15 cellular contexts compared by ENCODE assay signal in the genomic region with DNA sequence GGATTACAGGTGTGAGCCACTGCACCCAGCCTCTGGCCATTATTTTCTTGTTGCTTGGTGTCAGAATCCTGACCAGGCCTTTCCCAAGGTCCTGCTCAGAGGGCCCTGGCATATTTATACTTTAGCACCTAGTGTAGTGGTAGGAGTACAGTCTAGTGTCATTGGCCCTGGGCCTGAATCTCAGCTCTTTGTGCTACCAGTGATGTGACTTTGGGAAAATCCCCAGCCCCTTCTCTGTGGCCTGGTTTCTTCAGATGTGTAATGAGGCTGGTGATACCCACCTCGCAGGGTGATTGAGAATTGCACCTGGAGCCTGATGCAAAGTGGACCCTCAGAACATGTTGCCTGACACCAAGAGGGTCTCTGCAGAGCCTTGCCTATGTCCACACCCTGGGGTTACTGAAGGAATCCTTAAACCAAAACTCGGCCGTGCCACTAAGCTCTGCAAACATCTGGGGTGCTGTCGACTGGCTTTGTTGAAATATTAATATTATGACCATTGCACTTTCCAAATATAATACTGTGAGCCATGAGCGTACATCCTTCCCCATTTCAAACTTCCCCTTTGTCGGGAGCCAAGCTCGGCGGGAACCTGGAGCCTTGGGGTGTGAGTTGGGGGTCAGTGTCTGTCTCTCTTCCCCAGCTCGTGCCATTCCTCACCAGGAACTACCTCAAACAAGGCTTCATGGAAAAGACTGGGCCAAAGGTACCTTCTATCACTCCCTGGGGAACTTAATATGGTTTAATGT. TPM values are rescaled to one million over a fixed set of nuclear protein-coding genes. Genes with fewer than 3 reads are reported as not detected.
A peak's percentile ranks its signal among the peaks of the same experiment; 100 is the strongest.
DNase-seq lines count a peak whose midpoint lies in the region; ATAC-seq and TF ChIP-seq lines count a peak whose summit lies in the region.
"Had no signal": no experiment of that assay in that cellular context is flagged by ENCODE, and none has a peak within 500 bp of the region (broad histone marks: within the 10 kb centered on the region; RNA-seq: fewer than 3 reads in every experiment).

No MANE protein-coding gene starts in this region.

- no peak for TF ChIP-seq CTCF in DOHH2 (IDR thresholded peaks at IDR 0.05; ENCODE audit: low read depth, low read length, poor library complexity, severe bottlenecking)
- no peak for TF ChIP-seq CTCF in parathyroid adenoma (IDR thresholded peaks at IDR 0.05)
- no peak for TF ChIP-seq CTCF in activated CD8-positive, alpha-beta T cell treated with anti-CD3 and anti-CD28 coated beads for 36 hours (IDR thresholded peaks at IDR 0.05)
- no peak for TF ChIP-seq CTCF in osteocyte (IDR thresholded peaks at IDR 0.05)

- no peak overlapping the region for H3K9ac ChIP-seq in parathyroid adenoma

- H3F3A ChIP-seq in DOHH2 (ENCODE audit: control insufficient read depth, insufficient read depth) = 0 out of 2 replicates have a peak, but pooled peaks cover 3% of the 10 kb centered on the region

- H3K27ac Mint-ChIP-seq in dendritic cell treated with granulocyte-macrophage colony-stimulating factor and Interleukin-4, amounts not matched to agents 40 ng/mL and 50 ng/mL, for 4 days = peak overlapping the region; percentile 97
- H3K27ac Mint-ChIP-seq in activated CD8-positive, alpha-beta T cell treated with anti-CD3 and anti-CD28 coated beads for 36 hours = no peak overlapping the region
- no peak overlapping the region for H3K27ac Mint-ChIP-seq in osteocyte (ENCODE audit: unreplicated experiment)
- H3K27ac Mint-ChIP-seq: HFFc6 had no signal

- H3K9me3 ChIP-seq in DOHH2 (ENCODE audit: control insufficient read depth, insufficient read depth, low read length) (no peaks in the 10 kb centered on the region), parathyroid adenoma (ENCODE audit: control insufficient read depth, low read length) (no peaks in the 10 kb centered on the region)
- H3K9me3 ChIP-seq: body of pancreas, pancreas had no signal

- no peaks in the 10 kb centered on the region for H3K27me3 ChIP-seq in DOHH2 (ENCODE audit: control insufficient read depth, low read length)
- H3K27me3 ChIP-seq in parathyroid adenoma (ENCODE audit: control insufficient read depth, insufficient read depth, low read length) = no peaks in the 10 kb centered on the region
- H3K27me3 ChIP-seq: body of pancreas, pancreas had no signal

- peak overlapping the region; percentile 76 for H3K4me3 Mint-ChIP-seq in dendritic cell treated with granulocyte-macrophage colony-stimulating factor and Interleukin-4, amounts not matched to agents 40 ng/mL and 50 ng/mL, for 4 days
- H3K4me3 Mint-ChIP-seq in activated CD8-positive, alpha-beta T cell treated with anti-CD3 and anti-CD28 coated beads for 36 hours = no peak overlapping the region
- H3K4me3 Mint-ChIP-seq in osteocyte (ENCODE audit: unreplicated experiment) = no peak overlapping the region
- H3K4me3 Mint-ChIP-seq: HFFc6 had no signal

- H3K36me3 ChIP-seq in DOHH2 (ENCODE audit: control insufficient read depth, low read length) (no peaks in the 10 kb centered on the region; the same call in 1 of the 2 replicates), parathyroid adenoma (ENCODE audit: control insufficient read depth, insufficient read depth, low read length) (no peaks in the 10 kb centered on the region)
- H3K36me3 ChIP-seq: pancreas had no signal

- H3K4me1 ChIP-seq in DOHH2 (ENCODE audit: control insufficient read depth, low read length) (peaks cover 68% of the 10 kb centered on the region), parathyroid adenoma (peaks cover 4% of the 10 kb centered on the region)
- H3K4me1 ChIP-seq: body of pancreas, pancreas had no signal

- H3K9me3 Mint-ChIP-seq in dendritic cell treated with granulocyte-macrophage colony-stimulating factor and Interleukin-4, amounts not matched to agents 40 ng/mL and 50 ng/mL, for 4 days = no peaks in the 10 kb centered on the region
- H3K9me3 Mint-ChIP-seq in activated CD8-positive, alpha-beta T cell treated with anti-CD3 and anti-CD28 coated beads for 36 hours = no peaks in the 10 kb centered on the region
- H3K9me3 Mint-ChIP-seq in osteocyte (ENCODE audit: unreplicated experiment) = no peaks in the 10 kb centered on the region
- H3K9me3 Mint-ChIP-seq: HFFc6 had no signal

- intact Hi-C loops in dendritic cell treated with granulocyte-macrophage colony-stimulating factor and Interleukin-4, amounts not matched to agents 40 ng/mL and 50 ng/mL, for 4 days (cut with micrococcal nuclease) = loop anchor here (1.0 to 5.0 kb wide), 2 partner anchors 8 to 369 kb away; partner anchors contain the start of gene EVI2A
- intact Hi-C loops in activated CD8-positive, alpha-beta T cell treated with anti-CD3 and anti-CD28 coated beads for 36 hours (cut with micrococcal nuclease) = no loop called here

- no peaks in the 10 kb centered on the region for H3K9me2 ChIP-seq in DOHH2 (replicated peaks; ENCODE audit: control insufficient read depth, low read length)

- H3K4me3 ChIP-seq in DOHH2 (ENCODE audit: low read length) (peak overlapping the region; percentile 42), parathyroid adenoma (ENCODE audit: low read depth, low read length) (no peak overlapping the region)
- H3K4me3 ChIP-seq: body of pancreas, pancreas had no signal

- peaks cover 84% of the 10 kb centered on the region for H3K4me1 Mint-ChIP-seq in dendritic cell treated with granulocyte-macrophage colony-stimulating factor and Interleukin-4, amounts not matched to agents 40 ng/mL and 50 ng/mL, for 4 days (ENCODE audit: low read depth)
- H3K4me1 Mint-ChIP-seq in activated CD8-positive, alpha-beta T cell treated with anti-CD3 and anti-CD28 coated beads for 36 hours (ENCODE audit: low read depth) = no peaks in the 10 kb centered on the region
- peaks cover 21% of the 10 kb centered on the region for H3K4me1 Mint-ChIP-seq in osteocyte (ENCODE audit: unreplicated experiment)

- no peaks in the 10 kb centered on the region for H4K20me1 ChIP-seq in DOHH2 (ENCODE audit: control insufficient read depth, insufficient read depth, low read depth, low read length)

- H3K27ac ChIP-seq in DOHH2 (ENCODE audit: low read depth, low read length) (peak overlapping the region; percentile 57), parathyroid adenoma (peak overlapping the region; percentile 32)

- POLR2A ChIA-PET in activated CD8-positive, alpha-beta T cell treated with anti-CD3 and anti-CD28 coated beads for 36 hours (lab: Charles Lee) = no interaction called here

- DNase-seq in NOMO-1 (lab: John Stamatoyannopoulos, UW; ENCODE audit: unreplicated experiment in 2 of 2) (peak; percentile 66 to 79), retina (no peak), osteocyte (ENCODE audit: extremely low spot score, unreplicated experiment) (no peak)
- no peak for DNase-seq in activated CD8-positive, alpha-beta T cell treated with anti-CD3 and anti-CD28 coated beads for 36 hours
- DNase-seq: activated CD4-positive, alpha-beta T cell treated with anti-CD3 and anti-CD28 coated beads for 48 hours; HFFc6; MM.1S; NK-92 treated with Interleukin-12 subunit alpha and Interleukin-12 subunit beta, amount 100 ng/mL, for 24 hours; pancreas; trophoblast cell had no signal

- H3K4me2 ChIP-seq in DOHH2 (ENCODE audit: low read length) (peak overlapping the region; percentile 66), parathyroid adenoma (ENCODE audit: low read length) (no peak overlapping the region)

- H3K27me3 Mint-ChIP-seq in dendritic cell treated with granulocyte-macrophage colony-stimulating factor and Interleukin-4, amounts not matched to agents 40 ng/mL and 50 ng/mL, for 4 days = no peaks in the 10 kb centered on the region
- no peaks in the 10 kb centered on the region for H3K27me3 Mint-ChIP-seq in activated CD8-positive, alpha-beta T cell treated with anti-CD3 and anti-CD28 coated beads for 36 hours
- no peaks in the 10 kb centered on the region for H3K27me3 Mint-ChIP-seq in osteocyte (ENCODE audit: unreplicated experiment)

- ATAC-seq in activated CD8-positive, alpha-beta T cell treated with anti-CD3 and anti-CD28 coated beads for 36 hours = no peak
- ATAC-seq in GM19328 (IDR thresholded peaks at IDR 0.05; ENCODE audit: unreplicated experiment) = no peak
- ATAC-seq: body of pancreas had no signal

- H3K79me2 ChIP-seq in DOHH2 (ENCODE audit: control insufficient read depth, low read length) (no peaks in the 10 kb centered on the region), parathyroid adenoma (no peaks in the 10 kb centered on the region)

- H2AFZ ChIP-seq in parathyroid adenoma = no peak overlapping the region

- CTCF ChIA-PET in activated CD8-positive, alpha-beta T cell treated with anti-CD3 and anti-CD28 coated beads for 36 hours (lab: Charles Lee) = no interaction called here

- peaks cover 99% of the 10 kb centered on the region for H3K36me3 Mint-ChIP-seq in dendritic cell treated with granulocyte-macrophage colony-stimulating factor and Interleukin-4, amounts not matched to agents 40 ng/mL and 50 ng/mL, for 4 days (ENCODE audit: low read depth)
- H3K36me3 Mint-ChIP-seq in activated CD8-positive, alpha-beta T cell treated with anti-CD3 and anti-CD28 coated beads for 36 hours (ENCODE audit: low read depth) = no peaks in the 10 kb centered on the region
- no peaks in the 10 kb centered on the region for H3K36me3 Mint-ChIP-seq in osteocyte (ENCODE audit: unreplicated experiment)

RNA-seq across cellular contexts. Expression of gene RNF135, which starts 18.0 kb away (rescaled TPM):
- total RNA-seq in activated CD8-positive, alpha-beta T cell treated with anti-CD3 and anti-CD28 coated beads for 36 hours = 1 to 10 TPM; 5.4 to 6.6 TPM
- 16.1 and 16.9 TPM in 2 replicates for total RNA-seq in osteocyte

RNA-seq across cellular contexts. Expression of gene ADAP2, which starts 31.1 kb away (rescaled TPM):
- 1 to 10 TPM in 1 of 2 experiments, under 1 TPM in 1; 0.92 to 1.5 TPM for total RNA-seq in activated CD8-positive, alpha-beta T cell treated with anti-CD3 and anti-CD28 coated beads for 36 hours
- 0.31 and 0.62 TPM in 2 replicates for total RNA-seq in osteocyte

RNA-seq across cellular contexts. Expression of gene TEFM, which starts 46.8 kb away (rescaled TPM):
- 10 to 100 TPM in 1 of 2 experiments, 1 to 10 TPM in 1; 9.7 to 12.6 TPM for total RNA-seq in activated CD8-positive, alpha-beta T cell treated with anti-CD3 and anti-CD28 coated beads for 36 hours
- total RNA-seq in osteocyte = 9.8 and 15.5 TPM in 2 replicates

Comparison
In these comparisons a context has a peak if more than half of its experiments do, and no peak if none do; other contexts are left out.
1. DNase-seq: peak in NOMO-1 (2 of 2); none in activated CD8-positive, alpha-beta T cell treated with anti-CD3 and anti-CD28 coated beads for 36 hours (single experiment), retina (single experiment) and osteocyte (single experiment).